ENCODE assay signal across 18 cellular contexts in the genomic region with DNA sequence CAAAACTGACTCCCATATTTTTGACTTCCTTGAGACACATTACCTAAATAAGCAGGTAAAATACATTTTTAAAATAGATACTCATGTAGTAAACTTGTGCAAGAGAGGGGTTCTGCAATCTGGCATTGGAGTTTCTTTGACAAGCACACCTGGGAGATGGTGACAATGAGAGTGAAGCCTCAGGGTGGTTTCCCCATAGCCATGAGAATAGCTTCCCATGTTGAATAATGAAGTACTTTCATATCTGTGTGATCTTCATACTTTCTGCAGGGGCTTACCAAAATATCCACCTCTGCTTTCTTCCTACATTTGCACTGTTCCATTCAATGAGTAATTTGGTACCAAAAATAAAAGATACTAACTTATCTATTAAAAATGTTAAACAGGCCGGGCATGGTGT. TPM values are rescaled to one million over a fixed set of nuclear protein-coding genes. Genes with fewer than 3 reads are reported as not detected.
A peak's percentile ranks its signal among the peaks of the same experiment; 100 is the strongest.
DNase-seq lines count a peak whose midpoint lies in the region; ATAC-seq, FAIRE-seq and TF ChIP-seq lines count a peak whose summit lies in the region.
"Had no signal": no experiment of that assay in that cellular context is flagged by ENCODE, and none has a peak within 500 bp of the region (broad histone marks: within the 10 kb centered on the region; RNA-seq: fewer than 3 reads in every experiment).

No MANE protein-coding gene starts in this region.

- DNase-seq in GM12878 (ENCODE audit: low read depth, low spot score) (peak; percentile 25), NCI-H1105 (lab: John Stamatoyannopoulos, UW) (no peak), GOT3 (lab: John Stamatoyannopoulos, UW) (no peak), RPMI8226 (no peak)
- DNase-seq: activated CD8-positive, alpha-beta T cell treated with anti-CD3 and anti-CD28 coated beads, Interleukin-2, amount 10 ng/mL, durations not matched to agents 7 days and 5 days; activated T-cell treated with anti-CD3 and anti-CD28 coated beads, Interleukin-2, amount 50 U/mL, for 72 hours; Caco-2; erythroblast; left ventricle myocardium inferior; NCI-H1694; SHP77; sigmoid colon; stimulated activated CD4-positive, alpha-beta T cell treated with anti-CD3 and anti-CD28 coated beads, Interleukin-4, amount 100 ng/mL, for 24 hours had no signal

- ATAC-seq in GM18858 (IDR thresholded peaks at IDR 0.05; ENCODE audit: unreplicated experiment) (peak; percentile 82), GM21619 (IDR thresholded peaks at IDR 0.05; ENCODE audit: unreplicated experiment) (peak; percentile 52), HG02973 (IDR thresholded peaks at IDR 0.05; ENCODE audit: unreplicated experiment) (peak; percentile 53), GM12878 (peak; percentile 39)
- ATAC-seq: activated CD8-positive, alpha-beta T cell treated with anti-CD3 and anti-CD28 coated beads, Interleukin-2, amount 10 ng/mL, durations not matched to agents 7 days and 5 days; activated T-cell treated with anti-CD3 and anti-CD28 coated beads, Interleukin-2, amount 50 U/mL, for 72 hours had no signal

- no peaks in the 10 kb centered on the region for H3K27me3 ChIP-seq in GM12878 (replicated peaks in 1 of 2; ENCODE audit: control insufficient read depth in 2 of 2, insufficient read depth in 2 of 2, low read length in 1 of 2)
- H3K27me3 ChIP-seq: breast epithelium, sigmoid colon had no signal

- TF ChIP-seq RAD21 in GM12878 (IDR thresholded peaks at IDR 0.05; ENCODE audit: insufficient read depth, low read depth, low read length) = no peak

- H3K4me1 ChIP-seq in GM12878 (ENCODE audit: control insufficient read depth, insufficient read depth, low read length) = peaks cover 4% of the 10 kb centered on the region; the same call in 1 of the 2 replicates
- H3K4me1 ChIP-seq: breast epithelium, left ventricle myocardium inferior, sigmoid colon had no signal

- no peak for FAIRE-seq in GM12878 (lab: Jason Lieb, UNC)

- no peak overlapping the region for H3K4me2 ChIP-seq in GM12878 (ENCODE audit: control insufficient read depth, insufficient read depth)

- RAD21 ChIA-PET in GM12878 (lab: Charles Lee; ENCODE audit: unreplicated experiment) = interaction anchor here (0.7 kb wide), 1 partner anchor 10 kb away, joined by 3 read pairs; no protein-coding TSS in a partner anchor

- intact Hi-C loops in GM12878 (cut with micrococcal nuclease; ENCODE audit: unreplicated experiment) = loop anchor here (10.0 kb wide), 1 partner anchor 612 kb away; no protein-coding TSS in a partner anchor

- no peaks in the 10 kb centered on the region for H3K9me3 ChIP-seq in GM12878 (replicated peaks; ENCODE audit: control insufficient read depth, insufficient read depth, low read length)
- H3K9me3 ChIP-seq: breast epithelium, Caco-2, left ventricle myocardium inferior, sigmoid colon, thoracic aorta had no signal

- in situ Hi-C loops in GM12878 (cut with MboI) = loop anchor here (25.0 kb wide), 1 partner anchor 790 kb away; no protein-coding TSS in a partner anchor

- TF ChIP-seq CTCF in GM12878 (IDR thresholded peaks at IDR 0.05 in 2 of 3, conservative IDR thresholded peaks at IDR 0.05 in 1 of 3; ENCODE audit: control insufficient read depth in 2 of 3, extremely low read depth in 1 of 3, insufficient read depth in 1 of 3, low read depth in 3 of 3, low read length in 3 of 3) = no peak

- TF ChIP-seq POLR2A in GM12878 (IDR thresholded peaks at IDR 0.05; ENCODE audit: low read depth, low read length) = no peak

- POLR2A ChIA-PET in GM12878 (lab: Charles Lee) = no interaction called here

- no TSS peak for BruUV-seq in GM12878 (replicated peaks; lab: Mats Ljungman, UMichigan)

- 0% methylated on average over 1 of the region's 1 CpG for WGBS in GM12878 (ENCODE audit: insufficient coverage, insufficient replicate concordance, low lambda C conversion rate, missing lambda C conversion rate)

- H3K4me3 ChIP-seq in GM12878 = no peak overlapping the region
- H3K4me3 ChIP-seq: breast epithelium, left ventricle myocardium inferior, sigmoid colon, thoracic aorta had no signal

- H2AFZ ChIP-seq in GM12878 (ENCODE audit: control insufficient read depth, low read depth, low read length) = no peak overlapping the region

- CTCF ChIA-PET in GM12878 (lab: Yijun Ruan, JAX) = interaction anchor here (0.6 to 4.0 kb wide), 2 partner anchors 218 to 1074 kb away, joined by 3 to 20 read pairs; no protein-coding TSS in a partner anchor

- SMC1A ChIA-PET in GM12878 (lab: Charles Lee; ENCODE audit: uncharacterized antibody, unreplicated experiment) = interaction anchor here (0.7 to 1.7 kb wide), 9 partner anchors 12 to 606 kb away, joined by 3 to 4 read pairs (median 3); no protein-coding TSS in a partner anchor

- no peak overlapping the region for H3K9ac ChIP-seq in GM12878 (ENCODE audit: control insufficient read depth, insufficient read depth, low read length)

- no peaks in the 10 kb centered on the region for H3K36me3 ChIP-seq in GM12878 (ENCODE audit: control insufficient read depth in 2 of 2, insufficient read depth in 2 of 2, low read length in 1 of 2)
- H3K36me3 ChIP-seq: breast epithelium, left ventricle myocardium inferior, sigmoid colon, thoracic aorta had no signal

- no peaks in the 10 kb centered on the region for H3K79me2 ChIP-seq in GM12878 (ENCODE audit: control insufficient read depth, insufficient read depth, low read length)

- no peak for TF ChIP-seq EP300 in GM12878 (IDR thresholded peaks at IDR 0.05; ENCODE audit: borderline replicate concordance in 1 of 2, control insufficient read depth in 1 of 2, low read depth in 2 of 2, low read length in 2 of 2)

- no peak overlapping the region for H3K27ac ChIP-seq in GM12878 (ENCODE audit: control insufficient read depth, insufficient read depth)
- H3K27ac ChIP-seq: breast epithelium, left ventricle myocardium inferior, sigmoid colon, thoracic aorta had no signal

- no peaks in the 10 kb centered on the region for H4K20me1 ChIP-seq in GM12878 (ENCODE audit: control insufficient read depth, insufficient read depth)

TF ChIP-seq in GM12878, 131 proteins besides CTCF, POLR2A, EP300 and RAD21 (continues in another document):
- TF ChIP-seq RB1 (IDR thresholded peaks at IDR 0.05; ENCODE audit: borderline replicate concordance) = no peak
- no peak for TF ChIP-seq MEF2B (IDR thresholded peaks at IDR 0.05; ENCODE audit: partially characterized antibody, poor library complexity, severe bottlenecking)
- TF ChIP-seq, protein P1, sequence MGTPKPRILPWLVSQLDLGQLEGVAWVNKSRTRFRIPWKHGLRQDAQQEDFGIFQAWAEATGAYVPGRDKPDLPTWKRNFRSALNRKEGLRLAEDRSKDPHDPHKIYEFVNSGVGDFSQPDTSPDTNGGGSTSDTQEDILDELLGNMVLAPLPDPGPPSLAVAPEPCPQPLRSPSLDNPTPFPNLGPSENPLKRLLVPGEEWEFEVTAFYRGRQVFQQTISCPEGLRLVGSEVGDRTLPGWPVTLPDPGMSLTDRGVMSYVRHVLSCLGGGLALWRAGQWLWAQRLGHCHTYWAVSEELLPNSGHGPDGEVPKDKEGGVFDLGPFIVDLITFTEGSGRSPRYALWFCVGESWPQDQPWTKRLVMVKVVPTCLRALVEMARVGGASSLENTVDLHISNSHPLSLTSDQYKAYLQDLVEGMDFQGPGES (IDR thresholded peaks at IDR 0.05) = no peak
- no peak for TF ChIP-seq SREBF1 (IDR thresholded peaks at IDR 0.05; ENCODE audit: low read length)
- 0 out of 2 replicates have a peak, but pooled peaks have one; percentile 18 for TF ChIP-seq TCF7 (IDR thresholded peaks at IDR 0.05; ENCODE audit: borderline replicate concordance)
- TF ChIP-seq NR2F1 (conservative IDR thresholded peaks at IDR 0.05) = no peak
- no peak for TF ChIP-seq IRF4 (IDR thresholded peaks at IDR 0.05; ENCODE audit: low read depth, low read length)
- TF ChIP-seq SUPT20H (IDR thresholded peaks at IDR 0.05; ENCODE audit: borderline replicate concordance, control insufficient read depth, low read depth, low read length) = no peak

RNA-seq across cellular contexts. Expression of a gene that starts 44.7 kb away (rescaled TPM):
- 12.8 and 15.6 TPM in 2 replicates for total RNA-seq in GM12878 (2013; cell fraction: nucleolus; rRNA removed)
- total RNA-seq in GM12878 (2014; rRNA removed) (7.1 and 9.2 TPM in 2 replicates), GM12878 (2014; rRNA removed; fragmentation: Illumina TruSeq; extraction: Trizol) (7.2 and 9.4 TPM in 2 replicates), GM12878 (2021) (12.3 and 15.2 TPM in 2 replicates)
- 3.8 TPM for polyA plus RNA-seq in GM12878 (2011; ENCODE audit: low read depth)
- polyA plus RNA-seq in GM12878 (2011; rRNA removed) (1.2 TPM in 2 replicates), GM12878 (2014; fragmentation: Illumina TruSeq; extraction: Trizol) (7.9 and 10.3 TPM in 2 replicates), GM12878 (2014; fragmentation: Nextera tagmentation; extraction: Ambion mirVana) (1 to 10 TPM; 1.4 to 1.5 TPM), GM12878 (2014; rRNA removed) (5.8 and 7.2 TPM in 2 replicates), GM12878 (2016; fragmentation: Nextera tagmentation; extraction: Ambion mirVana) (1 to 10 TPM; 2.9 to 3.2 TPM)
- polyA plus RNA-seq in GM12878 (2011; cell fraction: cytosol; rRNA removed) = 0.74 and 0.96 TPM in 2 replicates
- 2.4 and 3.4 TPM in 2 replicates for polyA plus RNA-seq in GM12878 (2011; cell fraction: nucleus; rRNA removed)
- polyA plus RNA-seq in GM12878 (2012) = 1.2 and 1.4 TPM in 2 replicates
- 3.0 and 4.2 TPM in 2 replicates for polyA minus RNA-seq in GM12878 (2011; rRNA and poly(A)+ RNA removed)
- 0.67 and 0.94 TPM in 2 replicates for polyA minus RNA-seq in GM12878 (2011; cell fraction: cytosol; rRNA and poly(A)+ RNA removed)
- polyA minus RNA-seq in GM12878 (2011; cell fraction: nucleus; rRNA and poly(A)+ RNA removed) = 5.3 and 6.0 TPM in 2 replicates
